Comparison of ENCODE assay signal across 1 cellular context in the genomic region with DNA sequence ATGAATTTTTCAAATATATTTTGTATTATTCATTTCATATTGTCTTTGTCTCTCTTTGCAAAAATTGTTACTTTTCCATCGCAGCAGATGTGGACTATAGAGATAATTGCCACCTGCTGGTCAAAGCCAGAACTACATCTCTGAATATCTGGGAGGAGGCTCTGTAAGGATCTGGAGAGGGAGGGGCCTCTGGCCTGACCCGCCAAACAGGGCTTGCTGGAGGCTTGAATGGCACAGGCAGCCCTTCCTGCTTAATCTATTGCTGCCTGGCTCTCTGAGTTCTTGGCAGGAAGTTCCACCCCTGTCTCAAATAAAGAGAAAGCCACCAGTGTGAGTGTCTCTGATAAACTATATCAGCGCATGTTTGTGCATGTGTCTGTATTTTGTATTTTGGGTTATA.
TF ChIP-seq lines count a peak whose summit lies in the region.

No MANE protein-coding gene starts in this region.

TF ChIP-seq in K562, 482 proteins besides CTCF, POLR2A, EP300 and RAD21 (continued from another document):
- TF ChIP-seq GABPA (tag; conservative IDR thresholded peaks at IDR 0.05; ENCODE audit: low read depth) (peak; percentile 28; the same call in 1 of the 2 replicates), RFX7 (CRISPR knock-in tag; IDR thresholded peaks at IDR 0.05) (no peak), ZNF197 (CRISPR knock-in tag; IDR thresholded peaks at IDR 0.05; ENCODE audit: low read depth) (no peak), ZNF140 (CRISPR knock-in tag; IDR thresholded peaks at IDR 0.05) (no peak), DPF2 (IDR thresholded peaks at IDR 0.05) (no peak), ESRRB (CRISPR knock-in tag; IDR thresholded peaks at IDR 0.05; ENCODE audit: borderline replicate concordance) (no peak), EZH2 (IDR thresholded peaks at IDR 0.05; ENCODE audit: borderline replicate concordance, low read depth, low read length) (no peak), CREM (IDR thresholded peaks at IDR 0.05; ENCODE audit: low read depth) (no peak), TGIF2 (CRISPR knock-in tag; IDR thresholded peaks at IDR 0.05) (no peak), SOX6 (IDR thresholded peaks at IDR 0.05) (no peak), BRD4 (IDR thresholded peaks at IDR 0.05) (no peak), ILF3 (IDR thresholded peaks at IDR 0.05; ENCODE audit: borderline replicate concordance) (no peak), ZNF41 (CRISPR knock-in tag; conservative IDR thresholded peaks at IDR 0.05) (no peak), MYNN (IDR thresholded peaks at IDR 0.05) (no peak), MYNN (CRISPR knock-in tag; IDR thresholded peaks at IDR 0.05) (no peak), TEAD2 (tag; IDR thresholded peaks at IDR 0.05) (no peak), E2F3 (CRISPR knock-in tag; IDR thresholded peaks at IDR 0.05) (no peak), SAP30 (IDR thresholded peaks at IDR 0.05; ENCODE audit: borderline replicate concordance, insufficient read depth, low read depth, low read length, poor library complexity, severe bottlenecking) (no peak), MTA2 (IDR thresholded peaks at IDR 0.05; ENCODE audit: low read depth) (no peak), SNRNP70 (optimal IDR thresholded peaks at IDR 0.05; ENCODE audit: low read depth, low read length) (no peak), JUNB (CRISPR knock-in tag; conservative IDR thresholded peaks at IDR 0.05) (no peak), SMARCA4 (IDR thresholded peaks at IDR 0.05) (no peak)
- TF ChIP-seq, protein P1, sequence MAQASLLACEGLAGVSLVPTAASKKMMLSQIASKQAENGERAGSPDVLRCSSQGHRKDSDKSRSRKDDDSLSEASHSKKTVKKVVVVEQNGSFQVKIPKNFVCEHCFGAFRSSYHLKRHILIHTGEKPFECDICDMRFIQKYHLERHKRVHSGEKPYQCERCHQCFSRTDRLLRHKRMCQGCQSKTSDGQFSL (CRISPR knock-in tag; IDR thresholded peaks at IDR 0.05) = no peak
- TF ChIP-seq, protein P1 (tag; IDR thresholded peaks at IDR 0.05) = no peak
- TF ChIP-seq, protein P2, sequence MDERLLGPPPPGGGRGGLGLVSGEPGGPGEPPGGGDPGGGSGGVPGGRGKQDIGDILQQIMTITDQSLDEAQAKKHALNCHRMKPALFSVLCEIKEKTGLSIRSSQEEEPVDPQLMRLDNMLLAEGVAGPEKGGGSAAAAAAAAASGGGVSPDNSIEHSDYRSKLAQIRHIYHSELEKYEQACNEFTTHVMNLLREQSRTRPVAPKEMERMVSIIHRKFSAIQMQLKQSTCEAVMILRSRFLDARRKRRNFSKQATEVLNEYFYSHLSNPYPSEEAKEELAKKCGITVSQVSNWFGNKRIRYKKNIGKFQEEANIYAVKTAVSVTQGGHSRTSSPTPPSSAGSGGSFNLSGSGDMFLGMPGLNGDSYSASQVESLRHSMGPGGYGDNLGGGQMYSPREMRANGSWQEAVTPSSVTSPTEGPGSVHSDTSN (CRISPR knock-in tag; IDR thresholded peaks at IDR 0.05; ENCODE audit: low read depth) = no peak
- TF ChIP-seq, protein P2 (tag; conservative IDR thresholded peaks at IDR 0.05; ENCODE audit: low read depth) = peak; percentile 55
- TF ChIP-seq, protein P3, sequence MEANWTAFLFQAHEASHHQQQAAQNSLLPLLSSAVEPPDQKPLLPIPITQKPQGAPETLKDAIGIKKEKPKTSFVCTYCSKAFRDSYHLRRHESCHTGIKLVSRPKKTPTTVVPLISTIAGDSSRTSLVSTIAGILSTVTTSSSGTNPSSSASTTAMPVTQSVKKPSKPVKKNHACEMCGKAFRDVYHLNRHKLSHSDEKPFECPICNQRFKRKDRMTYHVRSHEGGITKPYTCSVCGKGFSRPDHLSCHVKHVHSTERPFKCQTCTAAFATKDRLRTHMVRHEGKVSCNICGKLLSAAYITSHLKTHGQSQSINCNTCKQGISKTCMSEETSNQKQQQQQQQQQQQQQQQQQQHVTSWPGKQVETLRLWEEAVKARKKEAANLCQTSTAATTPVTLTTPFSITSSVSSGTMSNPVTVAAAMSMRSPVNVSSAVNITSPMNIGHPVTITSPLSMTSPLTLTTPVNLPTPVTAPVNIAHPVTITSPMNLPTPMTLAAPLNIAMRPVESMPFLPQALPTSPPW (CRISPR knock-in tag; IDR thresholded peaks at IDR 0.05) = peak; percentile 17; the same call in 1 of the 2 replicates
- TF ChIP-seq, protein P4, sequence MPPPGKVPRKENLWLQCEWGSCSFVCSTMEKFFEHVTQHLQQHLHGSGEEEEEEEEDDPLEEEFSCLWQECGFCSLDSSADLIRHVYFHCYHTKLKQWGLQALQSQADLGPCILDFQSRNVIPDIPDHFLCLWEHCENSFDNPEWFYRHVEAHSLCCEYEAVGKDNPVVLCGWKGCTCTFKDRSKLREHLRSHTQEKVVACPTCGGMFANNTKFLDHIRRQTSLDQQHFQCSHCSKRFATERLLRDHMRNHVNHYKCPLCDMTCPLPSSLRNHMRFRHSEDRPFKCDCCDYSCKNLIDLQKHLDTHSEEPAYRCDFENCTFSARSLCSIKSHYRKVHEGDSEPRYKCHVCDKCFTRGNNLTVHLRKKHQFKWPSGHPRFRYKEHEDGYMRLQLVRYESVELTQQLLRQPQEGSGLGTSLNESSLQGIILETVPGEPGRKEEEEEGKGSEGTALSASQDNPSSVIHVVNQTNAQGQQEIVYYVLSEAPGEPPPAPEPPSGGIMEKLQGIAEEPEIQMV (tag; conservative IDR thresholded peaks at IDR 0.05; ENCODE audit: low read depth) = no peak
- TF ChIP-seq, protein P5, sequence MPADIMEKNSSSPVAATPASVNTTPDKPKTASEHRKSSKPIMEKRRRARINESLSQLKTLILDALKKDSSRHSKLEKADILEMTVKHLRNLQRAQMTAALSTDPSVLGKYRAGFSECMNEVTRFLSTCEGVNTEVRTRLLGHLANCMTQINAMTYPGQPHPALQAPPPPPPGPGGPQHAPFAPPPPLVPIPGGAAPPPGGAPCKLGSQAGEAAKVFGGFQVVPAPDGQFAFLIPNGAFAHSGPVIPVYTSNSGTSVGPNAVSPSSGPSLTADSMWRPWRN (IDR thresholded peaks at IDR 0.05; ENCODE audit: low read depth) = no peak
- TF ChIP-seq, protein P6, sequence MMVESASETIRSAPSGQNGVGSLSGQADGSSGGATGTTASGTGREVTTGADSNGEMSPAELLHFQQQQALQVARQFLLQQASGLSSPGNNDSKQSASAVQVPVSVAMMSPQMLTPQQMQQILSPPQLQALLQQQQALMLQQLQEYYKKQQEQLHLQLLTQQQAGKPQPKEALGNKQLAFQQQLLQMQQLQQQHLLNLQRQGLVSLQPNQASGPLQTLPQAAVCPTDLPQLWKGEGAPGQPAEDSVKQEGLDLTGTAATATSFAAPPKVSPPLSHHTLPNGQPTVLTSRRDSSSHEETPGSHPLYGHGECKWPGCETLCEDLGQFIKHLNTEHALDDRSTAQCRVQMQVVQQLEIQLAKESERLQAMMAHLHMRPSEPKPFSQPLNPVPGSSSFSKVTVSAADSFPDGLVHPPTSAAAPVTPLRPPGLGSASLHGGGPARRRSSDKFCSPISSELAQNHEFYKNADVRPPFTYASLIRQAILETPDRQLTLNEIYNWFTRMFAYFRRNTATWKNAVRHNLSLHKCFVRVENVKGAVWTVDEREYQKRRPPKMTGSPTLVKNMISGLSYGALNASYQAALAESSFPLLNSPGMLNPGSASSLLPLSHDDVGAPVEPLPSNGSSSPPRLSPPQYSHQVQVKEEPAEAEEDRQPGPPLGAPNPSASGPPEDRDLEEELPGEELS (CRISPR knock-in tag; IDR thresholded peaks at IDR 0.05; ENCODE audit: borderline replicate concordance) = no peak
